ENCODE assay signal across 8 cellular contexts in genomic region chr10:102432162-102432950, GRCh38. TPM values are rescaled to one million over a fixed set of nuclear protein-coding genes. Genes with fewer than 3 reads are reported as not detected.
A peak's percentile ranks its signal among the peaks of the same experiment; 100 is the strongest.
DNase-seq lines count a peak whose midpoint lies in the region; ATAC-seq and FAIRE-seq lines count a peak whose summit lies in the region.

CUEDC2 (minus strand) TSS chr10:102432574; CDS start chr10:102425188, 7,386 bp downstream.

- H2AFZ ChIP-seq in mesenchymal stem cell (ENCODE audit: low read depth, low read length), result peak within 1 kb of the TSS; percentile 7

- H2BK5ac ChIP-seq in mesenchymal stem cell (ENCODE audit: low read depth, low read length, poor library complexity, severe bottlenecking), result no peak within 1 kb of the TSS

- DNase-seq in COR-L47 (lab: John Stamatoyannopoulos, UW), result peak; percentile 81
- DNase-seq in HTR-8/SVneo (ENCODE audit: insufficient read length, low spot score), result peak; percentile 96
- DNase-seq in NOMO-1 treated with dmso at 0.1 percent for 144 hours (lab: John Stamatoyannopoulos, UW; ENCODE audit: unreplicated experiment), result peak; percentile 96
- peak; percentile 92 to 97 (median 96) for DNase-seq in activated CD8-positive, alpha-beta memory T cell treated with anti-CD3 and anti-CD28 coated beads for 48 hours (ENCODE audit: low read depth in 2 of 3, low spot score in 2 of 3)
- DNase-seq in effector memory CD8-positive, alpha-beta T cell, result peak; percentile 94 to 97 (median 96)
- peak; percentile 97 for DNase-seq in mesenchymal stem cell
- peak; percentile 92 for DNase-seq in stimulated activated CD8-positive, alpha-beta memory T cell treated with anti-CD3 and anti-CD28 coated beads, Interleukin-15, amount 100 ng/mL, for 1 hour (ENCODE audit: low read depth)

- H3K23ac ChIP-seq in mesenchymal stem cell (ENCODE audit: low read length in 2 of 2), result no peak within 1 kb of the TSS

- peak within 1 kb of the TSS; percentile 72 for H3K4me2 ChIP-seq in mesenchymal stem cell (ENCODE audit: low read length, poor library complexity, severe bottlenecking)

- H4K8ac ChIP-seq in mesenchymal stem cell (ENCODE audit: low read length), result peak within 1 kb of the TSS; percentile 89

- H3K36me3 ChIP-seq in mesenchymal stem cell (ENCODE audit: control insufficient read depth in 1 of 2, insufficient read depth in 2 of 2, low read depth in 1 of 2, low read length in 2 of 2), result peaks cover 4% of the 10 kb centered on the region in 2 experiments

- peak within 1 kb of the TSS; percentile 65 to 72 for H3K18ac ChIP-seq in mesenchymal stem cell (ENCODE audit: low read depth in 1 of 2, low read length in 2 of 2)

- peaks cover 17% of the 10 kb centered on the region for H3K79me1 ChIP-seq in mesenchymal stem cell (replicated peaks; ENCODE audit: low read length, poor library complexity, severe bottlenecking)

- peak within 1 kb of the TSS; percentile 91 to 93 for H3K4me3 Mint-ChIP-seq in effector memory CD8-positive, alpha-beta T cell

- peaks cover 30% of the 10 kb centered on the region in 2 donors for H3K4me1 Mint-ChIP-seq in effector memory CD8-positive, alpha-beta T cell (ENCODE audit: low read depth in 2 of 2)

- H3K9me3 ChIP-seq in mesenchymal stem cell (ENCODE audit: control insufficient read depth, low read length), result no peaks in the 10 kb centered on the region

- WGBS in mesenchymal stem cell, result under 1% methylated on average over 32 of the region's 52 CpGs

- no peaks in the 10 kb centered on the region for H3K9me3 Mint-ChIP-seq in effector memory CD8-positive, alpha-beta T cell

- peak within 1 kb of the TSS; percentile 89 to 96 for H3K27ac Mint-ChIP-seq in effector memory CD8-positive, alpha-beta T cell

- H2BK12ac ChIP-seq in mesenchymal stem cell (ENCODE audit: low read length in 2 of 2), result peak within 1 kb of the TSS in 1 of 2 experiments; percentile 81

- ATAC-seq in GM21367 (IDR thresholded peaks at IDR 0.05; ENCODE audit: unreplicated experiment), result peak; percentile 82
- peak; percentile 96 for ATAC-seq in effector memory CD8-positive, alpha-beta T cell (replicated peaks)

- peaks cover 15% of the 10 kb centered on the region for H3K36me3 Mint-ChIP-seq in effector memory CD8-positive, alpha-beta T cell (ENCODE audit: insufficient read depth)

- peak within 1 kb of the TSS in 1 of 2 experiments; percentile 39 for H3K14ac ChIP-seq in mesenchymal stem cell (ENCODE audit: low read length in 2 of 2)

- peak within 1 kb of the TSS; percentile 39 to 80 for H3K4ac ChIP-seq in mesenchymal stem cell (ENCODE audit: low read depth in 1 of 2, low read length in 2 of 2)

- H3K27ac ChIP-seq in mesenchymal stem cell (ENCODE audit: low read length, poor library complexity, severe bottlenecking), result peak within 1 kb of the TSS; percentile 14

- H2AK5ac ChIP-seq in mesenchymal stem cell (ENCODE audit: low read length, severe bottlenecking), result peak within 1 kb of the TSS; percentile 57

- peak within 1 kb of the TSS; percentile 20 for H4K91ac ChIP-seq in mesenchymal stem cell (ENCODE audit: low read length)

- peak within 1 kb of the TSS; percentile 80 for H2BK15ac ChIP-seq in mesenchymal stem cell (ENCODE audit: low read depth, poor library complexity, severe bottlenecking)

- peaks cover 17% of the 10 kb centered on the region for H3K4me1 ChIP-seq in mesenchymal stem cell (ENCODE audit: control insufficient read depth, insufficient read depth, low read depth, low read length)

- H3K27me3 ChIP-seq in mesenchymal stem cell (ENCODE audit: control insufficient read depth in 1 of 2, insufficient read depth in 1 of 2, low read length in 2 of 2), result peaks cover 0 to 32% of the 10 kb centered on the region in 2 experiments

- H3K4me3 ChIP-seq in mesenchymal stem cell (ENCODE audit: insufficient read depth in 1 of 2, low read depth in 1 of 2, low read length in 2 of 2), result peak within 1 kb of the TSS; percentile 81 to 97

- peak within 1 kb of the TSS; percentile 97 for H3K9ac ChIP-seq in mesenchymal stem cell (ENCODE audit: low read length)

- no peaks in the 10 kb centered on the region for H3K27me3 Mint-ChIP-seq in effector memory CD8-positive, alpha-beta T cell

- peak; percentile 91 for FAIRE-seq in HTR-8/SVneo (lab: Jason Lieb, UNC)

- peak within 1 kb of the TSS; percentile 65 for H2BK120ac ChIP-seq in mesenchymal stem cell (ENCODE audit: low read depth, low read length)

RNA-seq across cellular contexts. Expression of gene CUEDC2, which starts in this region (rescaled TPM):
- 77.8 TPM for polyA plus RNA-seq in mesenchymal stem cell (2013, experiment 1 of 2)
- polyA plus RNA-seq in mesenchymal stem cell (2013, experiment 2 of 2), result 80.7 TPM

Comparison
In these comparisons a context has a peak if more than half of its experiments do, and no peak if none do; other contexts are left out.
1. Peak in every context shown above with its lines: DNase-seq, ATAC-seq, H3K4me3 ChIP-seq and H3K27ac ChIP-seq.